In genomic region chr2:237581326-237581725, GRCh38 we compare ENCODE assay signal across 16 cellular contexts. TPM values are rescaled to one million over a fixed set of nuclear protein-coding genes. Genes with fewer than 3 reads are reported as not detected.
A peak's percentile ranks its signal among the peaks of the same experiment; 100 is the strongest.
DNase-seq lines count a peak whose midpoint lies in the region; ATAC-seq, FAIRE-seq and TF ChIP-seq lines count a peak whose summit lies in the region.
"Had no signal": no experiment of that assay in that cellular context is flagged by ENCODE, and none has a peak within 500 bp of the region (broad histone marks: within the 10 kb centered on the region; RNA-seq: fewer than 3 reads in every experiment).

No MANE protein-coding gene starts in this region.

- H3K4me1 ChIP-seq in heart right ventricle (peaks cover 0 to 30% (median 21%) of the 10 kb centered on the region in 9 donors), ascending aorta (peaks cover 6 to 10% of the 10 kb centered on the region in 2 donors), pancreas (peaks cover 0 to 10% (median 3%) of the 10 kb centered on the region in 3 donors), upper lobe of left lung (peaks cover 15 to 23% (median 17%) of the 10 kb centered on the region in 4 donors)

- DNase-seq in heart right ventricle (no peak), Right ventricle myocardium inferior (ENCODE audit: missing footprints) (no peak), ascending aorta (ENCODE audit: low spot score in 2 of 2) (no peak), pancreas (peak in 1 of 6 donors; percentile 5), upper lobe of left lung (no peak), iPS-NIHi7 (ENCODE audit: extremely low spot score) (no peak), DMS 273 treated with DMSO at 0.1 percent for 48 hours (lab: John Stamatoyannopoulos, UW) (no peak)
- DNase-seq: NCI-H146, T1000 had no signal

- no peaks in the 10 kb centered on the region for H3K27me3 ChIP-seq in heart right ventricle
- H3K27me3 ChIP-seq in ascending aorta, result no peaks in the 10 kb centered on the region
- no peaks in the 10 kb centered on the region for H3K27me3 ChIP-seq in pancreas
- H3K27me3 ChIP-seq in upper lobe of left lung, result no peaks in the 10 kb centered on the region
- H3K27me3 ChIP-seq: Peyer's patch, tibial nerve had no signal

- no peak for FAIRE-seq in pancreas (lab: Jason Lieb, UNC)

- H3K27ac ChIP-seq in heart right ventricle (peak overlapping the region in 9 of 10 donors; percentile 75 to 92 (median 83)), ascending aorta (peak overlapping the region; percentile 82 to 87), pancreas (peak overlapping the region in 3 of 4 donors; percentile 33 to 76 (median 73)), upper lobe of left lung (peak overlapping the region in 3 of 4 donors; percentile 60 to 86 (median 68))

- TF ChIP-seq POLR2A in upper lobe of left lung (IDR thresholded peaks at IDR 0.05), result no peak

- TF ChIP-seq EP300 in upper lobe of left lung (IDR thresholded peaks at IDR 0.05), result no peak

- ATAC-seq in heart right ventricle (no peak), Right ventricle myocardium inferior (no peak), pancreas (no peak), upper lobe of left lung (ENCODE audit: low FRiP score in 2 of 2) (no peak), GM18907 (IDR thresholded peaks at IDR 0.05; ENCODE audit: unreplicated experiment) (no peak)

- intact Hi-C loops in heart right ventricle (cut with DNase I) (loop anchor here in 8 of 10 donors (1.0 to 10.0 kb wide), 7 partner anchors 81 to 171 kb away; no protein-coding TSS in a partner anchor), Right ventricle myocardium inferior (cut with DNase I) (loop anchor here (1.0 to 5.0 kb wide), 3 partner anchors 91 to 681 kb away; no protein-coding TSS in a partner anchor), ascending aorta (cut with DNase I) (loop anchor here (1.0 kb wide), 1 partner anchor 163 kb away; no protein-coding TSS in a partner anchor), pancreas (cut with DNase I) (no loop called here)

- no peak for TF ChIP-seq CTCF in heart right ventricle (IDR thresholded peaks at IDR 0.05)
- no peak for TF ChIP-seq CTCF in ascending aorta (IDR thresholded peaks at IDR 0.05)
- TF ChIP-seq CTCF in pancreas (IDR thresholded peaks at IDR 0.05), result no peak
- TF ChIP-seq CTCF in upper lobe of left lung (IDR thresholded peaks at IDR 0.05), result no peak

- H3K36me3 ChIP-seq in heart right ventricle (no peaks in the 10 kb centered on the region), ascending aorta (no peaks in the 10 kb centered on the region), pancreas (peaks cover 0 to 16% (median 8%) of the 10 kb centered on the region in 3 donors), upper lobe of left lung (peaks cover 0 to 9% (median 3%) of the 10 kb centered on the region in 4 donors)
- H3K36me3 ChIP-seq: tibial nerve had no signal

- H3K9me3 ChIP-seq in heart right ventricle, result no peaks in the 10 kb centered on the region
- no peaks in the 10 kb centered on the region for H3K9me3 ChIP-seq in ascending aorta
- H3K9me3 ChIP-seq in pancreas, result no peaks in the 10 kb centered on the region
- no peaks in the 10 kb centered on the region for H3K9me3 ChIP-seq in upper lobe of left lung
- H3K9me3 ChIP-seq: Peyer's patch, tibial nerve had no signal

- H3K4me3 ChIP-seq in heart right ventricle (peak overlapping the region in 2 of 10 donors; percentile 1 to 44), ascending aorta (peak overlapping the region in 1 of 2 donors; percentile 56), pancreas (no peak overlapping the region), upper lobe of left lung (no peak overlapping the region)
- H3K4me3 ChIP-seq: Peyer's patch had no signal

- 52 to 75% methylated on average over 6 of the region's 6 CpGs for WGBS in heart right ventricle, 2 donors
- WGBS in pancreas, 2 donors, result 87 to 92% methylated on average over 6 of the region's 6 CpGs
- 84 to 85% methylated on average over 6 of the region's 6 CpGs for WGBS in upper lobe of left lung, 2 donors

RNA-seq across cellular contexts. Expression of gene RAB17, which starts 9.2 kb away (rescaled TPM):
- total RNA-seq in heart right ventricle (1 to 10 TPM; 1.9 to 6.9 (median 4.6) TPM), Right ventricle myocardium inferior (2.4 TPM), ascending aorta (0.32 TPM), pancreas (10 to 100 TPM; 19.2 to 40.5 (median 28.2) TPM), upper lobe of left lung (100 to 1,000 TPM in 2 of 6 donors, 10 to 100 TPM in 4; 44.5 to 262 (median 90.6) TPM)
- polyA plus RNA-seq in heart right ventricle (1 to 10 TPM; 4.8 to 7.6 TPM), pancreas (100 to 1,000 TPM in 1 of 2 donors, 10 to 100 TPM in 1; 97.9 to 130 TPM)

RNA-seq across cellular contexts. Expression of gene PRLH, which starts 15.0 kb away (rescaled TPM):
- not detected for total RNA-seq in heart right ventricle
- not detected for polyA plus RNA-seq in heart right ventricle
- total RNA-seq in Right ventricle myocardium inferior, result not detected
- not detected for total RNA-seq in ascending aorta
- total RNA-seq in pancreas, result not detected
- polyA plus RNA-seq in pancreas, result not detected
- total RNA-seq in upper lobe of left lung, result not detected
- total RNA-seq: Daoy, esophagus mucosa, lung microvascular endothelial cell, Peyer's patch, tibial nerve had no signal
- polyA plus RNA-seq: AG04450 had no signal

RNA-seq across cellular contexts. Expression of gene LRRFIP1, which starts 46.1 kb away (rescaled TPM):
- total RNA-seq in heart right ventricle, result 100 to 1,000 TPM in 9 of 10 donors, 10 to 100 TPM in 1; 91.5 to 132 (median 112) TPM
- polyA plus RNA-seq in heart right ventricle, result 100 to 1,000 TPM; 103 to 111 TPM
- 104 TPM for total RNA-seq in Right ventricle myocardium inferior
- total RNA-seq in ascending aorta, result 133 TPM
- total RNA-seq in pancreas, result 10 to 100 TPM; 18.4 to 55.0 (median 33.4) TPM
- 10 to 100 TPM; 22.3 to 33.7 TPM for polyA plus RNA-seq in pancreas
- 100 to 1,000 TPM; 185 to 291 (median 242) TPM for total RNA-seq in upper lobe of left lung

Comparison
In these comparisons a context has a peak if more than half of its experiments do, and no peak if none do; other contexts are left out.
1. intact Hi-C loops: an anchor here in heart right ventricle (1.0 to 10.0 kb wide), Right ventricle myocardium inferior (1.0 to 5.0 kb wide) and ascending aorta (1.0 kb wide); none called in pancreas.